Comparison of ENCODE assay signal across 8 cellular contexts in the genomic region with DNA sequence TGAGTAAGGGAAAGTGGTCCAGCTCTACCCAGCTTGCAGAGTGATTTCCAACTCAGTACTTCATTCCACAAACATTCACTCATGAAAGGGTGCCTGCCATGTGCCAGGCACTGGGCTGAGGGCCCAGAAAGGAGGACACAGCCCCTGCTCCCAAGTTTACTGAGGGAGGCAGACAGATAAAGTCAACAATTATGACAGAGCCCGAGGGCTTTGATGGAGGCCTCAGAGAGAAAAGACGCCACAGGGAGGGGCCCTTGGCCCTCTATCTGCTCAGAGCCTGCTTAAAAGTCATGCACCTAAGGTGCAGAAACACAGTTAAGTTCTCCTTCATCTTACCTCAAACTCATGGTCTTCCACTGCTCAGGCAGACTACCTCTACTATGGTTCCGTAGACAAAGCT. TPM values are rescaled to one million over a fixed set of nuclear protein-coding genes. Genes with fewer than 3 reads are reported as not detected.
DNase-seq lines count a peak whose midpoint lies in the region; ATAC-seq, FAIRE-seq and TF ChIP-seq lines count a peak whose summit lies in the region.
"Not testable (repeated sequence)": the region's sequence is repeated elsewhere in the genome, so short reads cannot be mapped to it uniquely, and the experiment has no call there.

No MANE protein-coding gene starts in this region.

- H3K4me1 Mint-ChIP-seq in activated naive CD8-positive, alpha-beta T cell (ENCODE audit: low read depth) = peaks cover 23% of the 10 kb centered on the region
- H3K4me1 Mint-ChIP-seq in stimulated activated naive CD8-positive, alpha-beta T cell treated with anti-CD3 and anti-CD28 coated beads, Interleukin-15, Interleukin-2, amounts not matched to agents 100 ng/mL and 50 ng/mL, for 24 hours (ENCODE audit: low read depth) = peaks cover 34% of the 10 kb centered on the region

- H3K36me3 Mint-ChIP-seq in activated naive CD8-positive, alpha-beta T cell = not testable (repeated sequence)
- H3K36me3 Mint-ChIP-seq in stimulated activated naive CD8-positive, alpha-beta T cell treated with anti-CD3 and anti-CD28 coated beads, Interleukin-15, Interleukin-2, amounts not matched to agents 100 ng/mL and 50 ng/mL, for 24 hours (ENCODE audit: low read depth) = peaks cover 29% of the 10 kb centered on the region

- not testable (repeated sequence) for H3K27me3 Mint-ChIP-seq in activated naive CD8-positive, alpha-beta T cell; stimulated activated naive CD8-positive, alpha-beta T cell treated with anti-CD3 and anti-CD28 coated beads, Interleukin-15, Interleukin-2, amounts not matched to agents 100 ng/mL and 50 ng/mL, for 24 hours

- not testable (repeated sequence) for H3K27me3 ChIP-seq in BLaER1 treated with 17β-estradiol and CSF1 and Interleukin-3, amounts not matched to agents 10 nM and 100 nM; Panc1 (ENCODE audit: control insufficient read depth, insufficient read depth, low read length); bronchial epithelial cell (ENCODE audit: control insufficient read depth, insufficient read depth, low read length); HepG2 (ENCODE audit: control insufficient read depth in 1 of 2, insufficient read depth in 2 of 2, low read length in 2 of 2)

- H3K4me3 Mint-ChIP-seq in activated naive CD8-positive, alpha-beta T cell = peak overlapping the region; percentile 38
- peak overlapping the region; percentile 51 for H3K4me3 Mint-ChIP-seq in stimulated activated naive CD8-positive, alpha-beta T cell treated with anti-CD3 and anti-CD28 coated beads, Interleukin-15, Interleukin-2, amounts not matched to agents 100 ng/mL and 50 ng/mL, for 24 hours

- H3K9me3 Mint-ChIP-seq in activated naive CD8-positive, alpha-beta T cell (ENCODE audit: low read depth); stimulated activated naive CD8-positive, alpha-beta T cell treated with anti-CD3 and anti-CD28 coated beads, Interleukin-15, Interleukin-2, amounts not matched to agents 100 ng/mL and 50 ng/mL, for 24 hours: not testable (repeated sequence)

- ATAC-seq in Panc1, HepG2: not testable (repeated sequence)

- peaks cover 50% of the 10 kb centered on the region for H3K79me2 ChIP-seq in HepG2 (ENCODE audit: insufficient read depth, low read length)

- CTCF ChIA-PET in Panc1 (lab: Charles Lee); HepG2 (lab: Yijun Ruan, JAX; ENCODE audit: low intra/inter-chr PET ratio, low total read pairs): not testable (repeated sequence)

- POLR2A ChIA-PET in Panc1 (lab: Charles Lee) = not testable (repeated sequence)
- POLR2A ChIA-PET in HepG2 (lab: Yijun Ruan, JAX) = interaction anchor here (1.0 to 1.6 kb wide), 2 partner anchors 12 to 45 kb away, joined by 5 read pairs; no protein-coding TSS in a partner anchor

- FAIRE-seq in bronchial epithelial cell (lab: Jason Lieb, UNC) = peak; percentile 66
- peak; percentile 91 for FAIRE-seq in HepG2 (lab: Jason Lieb, UNC)

- in situ Hi-C loops in Panc1 (cut with HindIII; ENCODE audit: low pct_unique_long_range_greater_than_20kb, low sequenced_read_pairs) = not testable (repeated sequence)
- in situ Hi-C loops in HepG2 (cut with HindIII; ENCODE audit: extremely low pct_ligation_motif_present, low pct_unique_long_range_greater_than_20kb) = loop anchor here (5.0 kb wide), 1 partner anchor 52 kb away; no protein-coding TSS in a partner anchor

- H3K4me1 ChIP-seq in BLaER1 treated with 17β-estradiol and CSF1 and Interleukin-3, amounts not matched to agents 10 nM and 100 nM = peaks cover 33 to 43% (median 40%) of the 10 kb centered on the region in 10 experiments
- not testable (repeated sequence) for H3K4me1 ChIP-seq in Panc1 (ENCODE audit: control insufficient read depth, insufficient read depth, low read length)
- peaks cover 87% of the 10 kb centered on the region for H3K4me1 ChIP-seq in HepG2 (ENCODE audit: insufficient read depth, low read length)

- not testable (repeated sequence) for TF ChIP-seq EP300 in HepG2 (IDR thresholded peaks at IDR 0.05; ENCODE audit: low read depth in 2 of 2, low read length in 2 of 2); HepG2 (CRISPR knock-in tag; IDR thresholded peaks at IDR 0.05; ENCODE audit: borderline replicate concordance)

- H3K9me3 ChIP-seq in BLaER1 treated with 17β-estradiol and CSF1 and Interleukin-3, amounts not matched to agents 10 nM and 100 nM (replicated peaks in 1 of 11) = peaks cover 16 to 42% (median 33%) of the 10 kb centered on the region in 11 experiments
- not testable (repeated sequence) for H3K9me3 ChIP-seq in Panc1 (ENCODE audit: control insufficient read depth, insufficient read depth, low read depth, low read length); HepG2 (ENCODE audit: low read length)

- H3K4me2 ChIP-seq in BLaER1 treated with 17β-estradiol and CSF1 and Interleukin-3, amounts not matched to agents 10 nM and 100 nM = peak overlapping the region; percentile 51 to 100 (median 54); a peak in 18 of 22 replicates
- peak overlapping the region; percentile 99 for H3K4me2 ChIP-seq in HepG2 (ENCODE audit: low read depth, low read length)

- H3K4me3 ChIP-seq in BLaER1 treated with 17β-estradiol and CSF1 and Interleukin-3, amounts not matched to agents 10 nM and 100 nM; Panc1 (ENCODE audit: low read depth in 2 of 2, low read length in 2 of 2); bronchial epithelial cell (ENCODE audit: low read depth, low read length): not testable (repeated sequence)
- H3K4me3 ChIP-seq in HFF-Myc (replicated peaks; ENCODE audit: low read depth, low read length) (peak overlapping the region; percentile 85), HepG2 (replicated peaks in 1 of 3; ENCODE audit: insufficient read depth in 1 of 3, low read depth in 2 of 3, low read length in 3 of 3) (peak overlapping the region; percentile 12 to 54 (median 42); a peak in 5 of 6 replicates)

- H3K27ac ChIP-seq in BLaER1 treated with 17β-estradiol and CSF1 and Interleukin-3, amounts not matched to agents 10 nM and 100 nM; Panc1 (ENCODE audit: low read length): not testable (repeated sequence)
- peak overlapping the region; percentile 53 for H3K27ac ChIP-seq in HepG2 (ENCODE audit: extremely low read length, insufficient read depth, low read length)

- BruUV-seq in Panc1 (replicated peaks; lab: Mats Ljungman, UMichigan) (TSS peak; percentile 51), HepG2 (replicated peaks; lab: Mats Ljungman, UMichigan) (TSS peak; percentile 43)

- not testable (repeated sequence) for TF ChIP-seq CTCF in HFF-Myc (IDR thresholded peaks at IDR 0.05; ENCODE audit: low read depth, low read length, missing control alignments); Panc1 (IDR thresholded peaks at IDR 0.05); bronchial epithelial cell (IDR thresholded peaks at IDR 0.05; ENCODE audit: insufficient read depth, low read length, severe bottlenecking); HepG2 (CRISPR knock-in tag; IDR thresholded peaks at IDR 0.05)

- not testable (repeated sequence) for H3K27ac Mint-ChIP-seq in activated naive CD8-positive, alpha-beta T cell; stimulated activated naive CD8-positive, alpha-beta T cell treated with anti-CD3 and anti-CD28 coated beads, Interleukin-15, Interleukin-2, amounts not matched to agents 100 ng/mL and 50 ng/mL, for 24 hours

- not testable (repeated sequence) for H3K9ac ChIP-seq in BLaER1 treated with 17β-estradiol and CSF1 and Interleukin-3, amounts not matched to agents 10 nM and 100 nM
- peak overlapping the region; percentile 27 for H3K9ac ChIP-seq in HepG2 (ENCODE audit: insufficient read depth, low read depth, low read length)

- not testable (repeated sequence) for TF ChIP-seq POLR2A in HepG2 (IDR thresholded peaks at IDR 0.05; ENCODE audit: insufficient read depth in 1 of 2, low read depth in 2 of 2, low read length in 2 of 2)

- H4K20me1 ChIP-seq in BLaER1 treated with 17β-estradiol and CSF1 and Interleukin-3, amounts not matched to agents 10 nM and 100 nM = peaks cover 0 to 10% (median 0%) of the 10 kb centered on the region in 11 experiments; a peak in 1 of 22 replicates
- H4K20me1 ChIP-seq in HepG2 (ENCODE audit: insufficient read depth, low read length) = not testable (repeated sequence)

- H2AFZ ChIP-seq in HepG2 (ENCODE audit: low read length) = not testable (repeated sequence)

- not testable (repeated sequence) for TF ChIP-seq RAD21 in HepG2 (CRISPR knock-in tag; IDR thresholded peaks at IDR 0.05)

- intact Hi-C loops in Panc1 (cut with micrococcal nuclease; ENCODE audit: unreplicated experiment) = not testable (repeated sequence)
- intact Hi-C loops in HepG2 (cut with micrococcal nuclease; ENCODE audit: unreplicated experiment) = loop anchor here (5.0 kb wide), 1 partner anchor 42 kb away; no protein-coding TSS in a partner anchor

- peaks cover 20 to 37% (median 34%) of the 10 kb centered on the region in 11 experiments for H3K36me3 ChIP-seq in BLaER1 treated with 17β-estradiol and CSF1 and Interleukin-3, amounts not matched to agents 10 nM and 100 nM
- H3K36me3 ChIP-seq in Panc1 (ENCODE audit: control insufficient read depth, insufficient read depth, low read length); bronchial epithelial cell (ENCODE audit: control insufficient read depth, insufficient read depth, low read length): not testable (repeated sequence)
- H3K36me3 ChIP-seq in HepG2 (replicated peaks in 1 of 2; ENCODE audit: control insufficient read depth in 1 of 2, insufficient read depth in 2 of 2, low read length in 2 of 2) = peaks cover 5 to 18% of the 10 kb centered on the region in 2 experiments; a peak in 4 of 5 replicates

- WGBS in HepG2 (ENCODE audit: low lambda C conversion rate) = 0% methylated on average over 1 of the region's 3 CpGs

- DNase-seq in HFF-Myc (ENCODE audit: extremely low read depth, low read depth); Panc1 (ENCODE audit: low read depth, low spot score); bronchial epithelial cell (ENCODE audit: low read depth); HepG2 (ENCODE audit: low spot score): not testable (repeated sequence)
- DNase-seq in NCI-H1694 treated with DMSO at 0.1 percent for 48 hours (lab: John Stamatoyannopoulos, UW) = peak; percentile 5

RNA-seq across cellular contexts. Expression of gene SORD, which starts 1.7 kb away (rescaled TPM):
- total RNA-seq in Panc1 (2021; ENCODE audit: unreplicated experiment) (34.0 TPM), bronchial epithelial cell (11.3 and 23.2 TPM in 2 replicates), HepG2 (2016; rRNA removed; fragmentation: Illumina TruSeq; extraction: Trizol) (59.1 and 104 TPM in 2 replicates)
- 30.5 TPM for polyA plus RNA-seq in Panc1 (2012; ENCODE audit: insufficient read length)
- total RNA-seq in HepG2 (2016; cell fraction: cytosol; rRNA removed; fragmentation: Illumina TruSeq; extraction: Trizol; ENCODE audit: low read depth) = 7.1 and 7.4 TPM in 2 replicates
- 59.7 and 103 TPM in 2 replicates for total RNA-seq in HepG2 (2016; cell fraction: insoluble cytoplasmic fraction; rRNA removed; fragmentation: Illumina TruSeq; extraction: Trizol)
- total RNA-seq in HepG2 (2016; cell fraction: membrane; rRNA removed; fragmentation: Illumina TruSeq; extraction: Trizol) = 22.6 and 22.9 TPM in 2 replicates
- 46.4 and 52.3 TPM in 2 replicates for total RNA-seq in HepG2 (2016; cell fraction: nucleus; rRNA removed; fragmentation: Illumina TruSeq; extraction: Trizol)
- 73.1 and 95.3 TPM in 2 replicates for polyA plus RNA-seq in HepG2 (2011; rRNA removed)
- 78.7 and 91.6 TPM in 2 replicates for polyA plus RNA-seq in HepG2 (2011; cell fraction: cytosol; rRNA removed)
- 94.1 and 102 TPM in 2 replicates for polyA plus RNA-seq in HepG2 (2011; cell fraction: nucleus; rRNA removed)
- 74.2 and 78.2 TPM in 2 replicates for polyA plus RNA-seq in HepG2 (2012)
- 10.6 and 11.4 TPM in 2 replicates for polyA plus RNA-seq in HepG2 (2016; cell fraction: cytosol; fragmentation: Illumina TruSeq; extraction: Trizol; ENCODE audit: low read depth)
- 128 and 136 TPM in 2 replicates for polyA plus RNA-seq in HepG2 (2016; cell fraction: insoluble cytoplasmic fraction; fragmentation: Illumina TruSeq; extraction: Trizol; ENCODE audit: low read depth)
- polyA plus RNA-seq in HepG2 (2016; cell fraction: membrane; fragmentation: Illumina TruSeq; extraction: Trizol; ENCODE audit: low read depth) = 18.9 and 20.0 TPM in 2 replicates
- 92.1 and 93.6 TPM in 2 replicates for polyA plus RNA-seq in HepG2 (2016; cell fraction: nucleus; fragmentation: Illumina TruSeq; extraction: Trizol; ENCODE audit: insufficient read depth, low read depth)
- 117 and 252 TPM in 2 replicates for polyA minus RNA-seq in HepG2 (2011; rRNA and poly(A)+ RNA removed; ENCODE audit: low replicate concordance)
- polyA minus RNA-seq in HepG2 (2011; cell fraction: cytosol; rRNA and poly(A)+ RNA removed) = 46.5 and 50.3 TPM in 2 replicates
- 35.7 and 43.0 TPM in 2 replicates for polyA minus RNA-seq in HepG2 (2011; cell fraction: nucleus; rRNA and poly(A)+ RNA removed)
